17 cellular contexts compared by ENCODE assay signal in the genomic region with DNA sequence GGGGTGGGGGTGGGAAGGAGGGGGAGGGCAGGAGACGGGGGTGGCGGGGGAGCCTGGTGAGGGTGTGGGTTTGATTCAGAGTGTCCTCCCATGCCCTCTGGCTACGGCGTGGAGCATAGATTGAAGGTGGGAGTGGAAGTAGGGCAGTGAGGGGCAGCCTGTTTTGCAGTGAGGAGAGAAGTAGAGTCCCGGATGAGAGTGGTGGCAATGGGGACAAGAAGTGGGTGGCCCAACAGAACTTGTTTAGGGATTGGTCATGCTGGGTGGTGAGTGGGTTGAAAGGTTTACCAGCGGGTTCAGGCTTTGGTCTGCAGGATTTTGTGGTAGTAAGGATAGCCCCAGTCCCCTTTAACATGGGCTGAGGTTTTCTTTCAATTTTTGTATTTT. TPM values are rescaled to one million over a fixed set of nuclear protein-coding genes. Genes with fewer than 3 reads are reported as not detected.
DNase-seq lines count a peak whose midpoint lies in the region; ATAC-seq, FAIRE-seq and TF ChIP-seq lines count a peak whose summit lies in the region.
"Had no signal": no experiment of that assay in that cellular context is flagged by ENCODE, and none has a peak within 500 bp of the region (broad histone marks: within the 10 kb centered on the region; RNA-seq: fewer than 3 reads in every experiment).

No MANE protein-coding gene starts in this region.

- peaks cover 0 to 19% of the 10 kb centered on the region in 2 experiments; a peak in 1 of 3 replicates for H3K36me3 ChIP-seq in HEK293 (ENCODE audit: control insufficient read depth in 2 of 2, insufficient read depth in 1 of 2, low read length in 2 of 2)
- H3K36me3 ChIP-seq in hepatocyte (replicated peaks; ENCODE audit: insufficient read depth, low read depth): no peaks in the 10 kb centered on the region
- H3K36me3 ChIP-seq in small intestine (ENCODE audit: control insufficient read depth in 2 of 2, insufficient read depth in 2 of 2, low read length in 2 of 2): no peaks in the 10 kb centered on the region

- POLR2A ChIA-PET in HEK293 (lab: Yijun Ruan, JAX): no interaction called here

- H3K27me3 ChIP-seq in hepatocyte (no peaks in the 10 kb centered on the region), small intestine (ENCODE audit: control insufficient read depth in 2 of 2, insufficient read depth in 2 of 2, low read length in 2 of 2) (no peaks in the 10 kb centered on the region), right cardiac atrium (ENCODE audit: control insufficient read depth, insufficient read depth) (no peaks in the 10 kb centered on the region)

- H3K4me3 ChIP-seq in HEK293 (ENCODE audit: low read depth, low read length): no peak overlapping the region
- H3K4me3 ChIP-seq in hepatocyte: no peak overlapping the region
- H3K4me3 ChIP-seq in small intestine (ENCODE audit: low read depth in 1 of 2, low read length in 2 of 2): no peak overlapping the region
- H3K4me3 ChIP-seq in right cardiac atrium (ENCODE audit: low read length): no peak overlapping the region

- no peak for FAIRE-seq in small intestine (lab: Jason Lieb, UNC)
- FAIRE-seq: A204.1, RCC 7860 had no signal

- peaks cover 0 to 4% of the 10 kb centered on the region in 2 donors for H3K36me3 Mint-ChIP-seq in activated T-cell treated with anti-CD3 and anti-CD28 coated beads, Interleukin-2, amount 50 U/mL, for 72 hours (ENCODE audit: insufficient read depth in 2 of 2)

- peaks cover 66% of the 10 kb centered on the region for H3K79me2 ChIP-seq in hepatocyte

- no peaks in the 10 kb centered on the region for H3K27me3 Mint-ChIP-seq in activated T-cell treated with anti-CD3 and anti-CD28 coated beads, Interleukin-2, amount 50 U/mL, for 72 hours (ENCODE audit: low read depth)

- H3K4me1 ChIP-seq in HEK293 (ENCODE audit: control insufficient read depth, insufficient read depth, low read length) (peaks cover 15% of the 10 kb centered on the region), hepatocyte (ENCODE audit: insufficient read depth) (peaks cover 36% of the 10 kb centered on the region), small intestine (ENCODE audit: control insufficient read depth in 2 of 2, insufficient read depth in 1 of 2, low read depth in 1 of 2, low read length in 1 of 2) (peaks cover 11 to 12% of the 10 kb centered on the region in 2 donors), right cardiac atrium (ENCODE audit: control insufficient read depth, insufficient read depth, low read length) (no peaks in the 10 kb centered on the region)

- H4K20me1 ChIP-seq in hepatocyte (ENCODE audit: insufficient read depth, poor library complexity, severe bottlenecking): peaks cover 5% of the 10 kb centered on the region

- DNase-seq in hepatocyte (ENCODE audit: low spot score) (no peak), small intestine (no peak), right cardiac atrium (no peak), SW480 (ENCODE audit: low spot score) (no peak)
- DNase-seq in activated T-cell treated with anti-CD3 and anti-CD28 coated beads, Interleukin-2, amount 50 U/mL, for 72 hours: no peak
- DNase-seq: C1 segment of cervical spinal cord, H7, KBM-7, NCI-H1436 treated with DMSO at 0.1 percent for 48 hours, NCI-H2081 treated with DMSO at 0.1 percent for 48 hours, NCI-H774, SK-N-SH had no signal

- H3K9me3 ChIP-seq in HEK293 (ENCODE audit: control insufficient read depth, insufficient read depth, low read depth, low read length) (peaks cover 6% of the 10 kb centered on the region), hepatocyte (ENCODE audit: low read depth) (no peaks in the 10 kb centered on the region), small intestine (ENCODE audit: control insufficient read depth, low read depth) (no peaks in the 10 kb centered on the region), right cardiac atrium (ENCODE audit: control insufficient read depth, low read length) (no peaks in the 10 kb centered on the region)
- H3K9me3 ChIP-seq: SK-N-SH had no signal

- H2AFZ ChIP-seq in hepatocyte: no peak overlapping the region

- peaks cover 0 to 2% of the 10 kb centered on the region in 2 donors for H3K9me3 Mint-ChIP-seq in activated T-cell treated with anti-CD3 and anti-CD28 coated beads, Interleukin-2, amount 50 U/mL, for 72 hours

- H3K4me2 ChIP-seq in hepatocyte: peak overlapping the region; percentile 45
- H3K4me2 ChIP-seq: SK-N-SH had no signal

- H3K4me3 Mint-ChIP-seq in activated T-cell treated with anti-CD3 and anti-CD28 coated beads, Interleukin-2, amount 50 U/mL, for 72 hours: no peak overlapping the region

- no peak for TF ChIP-seq CTCF in 22Rv1 (IDR thresholded peaks at IDR 0.05)
- TF ChIP-seq CTCF in HEK293 (tag by site-specific recombination; IDR thresholded peaks at IDR 0.05): no peak
- no peak for TF ChIP-seq CTCF in hepatocyte (IDR thresholded peaks at IDR 0.05; ENCODE audit: poor library complexity)

- no peak overlapping the region for H3K27ac Mint-ChIP-seq in activated T-cell treated with anti-CD3 and anti-CD28 coated beads, Interleukin-2, amount 50 U/mL, for 72 hours

- intact Hi-C loops in right cardiac atrium (cut with DNase I): no loop called here

- no peaks in the 10 kb centered on the region for H3K4me1 Mint-ChIP-seq in activated T-cell treated with anti-CD3 and anti-CD28 coated beads, Interleukin-2, amount 50 U/mL, for 72 hours (ENCODE audit: low read depth)

- no peaks in the 10 kb centered on the region for H3K9me2 ChIP-seq in hepatocyte (replicated peaks; ENCODE audit: insufficient read depth)
- H3K9me2 ChIP-seq: SK-N-SH had no signal

- H3K27ac ChIP-seq in 22Rv1: peak overlapping the region; percentile 82; the same call in 1 of the 2 replicates
- H3K27ac ChIP-seq in HEK293 (ENCODE audit: extremely low read depth, low read depth, low read length): no peak overlapping the region
- H3K27ac ChIP-seq in hepatocyte: peak overlapping the region; percentile 90
- peak overlapping the region; percentile 86 for H3K27ac ChIP-seq in small intestine (ENCODE audit: low read depth in 1 of 2, low read length in 1 of 2)
- no peak overlapping the region for H3K27ac ChIP-seq in right cardiac atrium (ENCODE audit: low read length)

- CTCF ChIA-PET in HEK293 (lab: Yijun Ruan, JAX): no interaction called here

- ATAC-seq in activated T-cell treated with anti-CD3 and anti-CD28 coated beads, Interleukin-2, amount 50 U/mL, for 72 hours (replicated peaks in 1 of 2): no peak
- no peak for ATAC-seq in HG02970 (IDR thresholded peaks at IDR 0.05; ENCODE audit: low FRiP score, unreplicated experiment)
- ATAC-seq in right cardiac atrium: no peak

- 94% methylated on average over 6 of the region's 6 CpGs for WGBS in hepatocyte (ENCODE audit: low lambda C conversion rate, missing lambda C conversion rate)
- 48 to 72% (median 65%) methylated on average over 3 to 6 of the region's 6 CpGs for WGBS in small intestine, 3 donors
- 88% methylated on average over 6 of the region's 6 CpGs for WGBS in right cardiac atrium

TF ChIP-seq in HEK293, 187 proteins besides CTCF, POLR2A, EP300 and RAD21:
- no peak for TF ChIP-seq KLF10 (tag by site-specific recombination; IDR thresholded peaks at IDR 0.05)
- TF ChIP-seq, protein P1, sequence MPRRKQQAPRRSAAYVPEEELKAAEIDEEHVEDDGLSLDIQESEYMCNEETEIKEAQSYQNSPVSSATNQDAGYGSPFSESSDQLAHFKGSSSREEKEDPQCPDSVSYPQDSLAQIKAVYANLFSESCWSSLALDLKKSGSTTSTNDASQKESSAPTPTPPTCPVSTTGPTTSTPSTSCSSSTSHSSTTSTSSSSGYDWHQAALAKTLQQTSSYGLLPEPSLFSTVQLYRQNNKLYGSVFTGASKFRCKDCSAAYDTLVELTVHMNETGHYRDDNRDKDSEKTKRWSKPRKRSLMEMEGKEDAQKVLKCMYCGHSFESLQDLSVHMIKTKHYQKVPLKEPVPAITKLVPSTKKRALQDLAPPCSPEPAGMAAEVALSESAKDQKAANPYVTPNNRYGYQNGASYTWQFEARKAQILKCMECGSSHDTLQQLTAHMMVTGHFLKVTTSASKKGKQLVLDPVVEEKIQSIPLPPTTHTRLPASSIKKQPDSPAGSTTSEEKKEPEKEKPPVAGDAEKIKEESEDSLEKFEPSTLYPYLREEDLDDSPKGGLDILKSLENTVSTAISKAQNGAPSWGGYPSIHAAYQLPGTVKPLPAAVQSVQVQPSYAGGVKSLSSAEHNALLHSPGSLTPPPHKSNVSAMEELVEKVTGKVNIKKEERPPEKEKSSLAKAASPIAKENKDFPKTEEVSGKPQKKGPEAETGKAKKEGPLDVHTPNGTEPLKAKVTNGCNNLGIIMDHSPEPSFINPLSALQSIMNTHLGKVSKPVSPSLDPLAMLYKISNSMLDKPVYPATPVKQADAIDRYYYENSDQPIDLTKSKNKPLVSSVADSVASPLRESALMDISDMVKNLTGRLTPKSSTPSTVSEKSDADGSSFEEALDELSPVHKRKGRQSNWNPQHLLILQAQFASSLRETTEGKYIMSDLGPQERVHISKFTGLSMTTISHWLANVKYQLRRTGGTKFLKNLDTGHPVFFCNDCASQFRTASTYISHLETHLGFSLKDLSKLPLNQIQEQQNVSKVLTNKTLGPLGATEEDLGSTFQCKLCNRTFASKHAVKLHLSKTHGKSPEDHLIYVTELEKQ (tag by site-specific recombination; IDR thresholded peaks at IDR 0.05; ENCODE audit: borderline replicate concordance): no peak
- no peak for TF ChIP-seq ZNF837 (tag by site-specific recombination; IDR thresholded peaks at IDR 0.05)
- peak; percentile 60; the same call in 1 of the 2 replicates for TF ChIP-seq EGR2 (tag by site-specific recombination; IDR thresholded peaks at IDR 0.05; ENCODE audit: low read depth)
- TF ChIP-seq ZNF146 (tag by site-specific recombination; IDR thresholded peaks at IDR 0.05): no peak
- TF ChIP-seq ZFHX2 (tag by site-specific recombination; conservative IDR thresholded peaks at IDR 0.05): peak; percentile 77

RNA-seq across cellular contexts. Expression of a gene that starts 35.5 kb away (rescaled TPM):
- total RNA-seq in hepatocyte: 14.2 and 23.3 TPM in 2 replicates
- polyA plus RNA-seq in hepatocyte: 13.7 and 15.6 TPM in 2 replicates
- polyA plus RNA-seq in small intestine: 10 to 100 TPM; 19.2 to 36.2 (median 31.9) TPM
- 10 to 100 TPM; 12.8 TPM for total RNA-seq in activated T-cell treated with anti-CD3 and anti-CD28 coated beads, Interleukin-2, amount 50 U/mL, for 72 hours
- 10 to 100 TPM in 3 of 4 donors, 1 to 10 TPM in 1; 7.5 to 19.8 (median 12.4) TPM for total RNA-seq in right cardiac atrium
- 7.8 TPM for polyA plus RNA-seq in right cardiac atrium

RNA-seq across cellular contexts. Expression of a gene that starts 36.1 kb away (rescaled TPM):
- total RNA-seq in hepatocyte (not detected in 2 replicates), right cardiac atrium (not detected)
- polyA plus RNA-seq in hepatocyte (0.11 TPM in 1 of 2 replicates, not detected in the other), small intestine (not detected), right cardiac atrium (not detected)
- not detected for total RNA-seq in activated T-cell treated with anti-CD3 and anti-CD28 coated beads, Interleukin-2, amount 50 U/mL, for 72 hours
- total RNA-seq: H7 had no signal
- polyA plus RNA-seq: SK-N-SH had no signal

Comparison
In these comparisons a context has a peak if more than half of its experiments do, and no peak if none do; other contexts are left out.
1. H3K27ac ChIP-seq: peak in 22Rv1 (single experiment), hepatocyte (single experiment) and small intestine (2 of 2); none in HEK293 (single experiment) and right cardiac atrium (single experiment).